Comparison of ENCODE assay signal across 18 cellular contexts in genomic region chr6:36809933-36810844, GRCh38. TPM values are rescaled to one million over a fixed set of nuclear protein-coding genes. Genes with fewer than 3 reads are reported as not detected.
A peak's percentile ranks its signal among the peaks of the same experiment; 100 is the strongest.
DNase-seq lines count a peak whose midpoint lies in the region; ATAC-seq, FAIRE-seq and TF ChIP-seq lines count a peak whose summit lies in the region.
"Had no signal": no experiment of that assay in that cellular context is flagged by ENCODE, and none has a peak within 500 bp of the region (broad histone marks: within the 10 kb centered on the region; RNA-seq: fewer than 3 reads in every experiment).

No MANE protein-coding gene starts in this region.

- no peaks in the 10 kb centered on the region for H3K9me3 Mint-ChIP-seq in neural progenitor cell
- H3K9me3 Mint-ChIP-seq: activated T-cell treated with anti-CD3 and anti-CD28 coated beads, Interleukin-2, amount 50 U/mL, for 24 hours; immature natural killer cell; natural killer cell; stimulated activated memory B cell treated with anti-CD40 and anti-IgM and Interleukin-4, amounts not matched to agents 10 μg/mL and 1 μg/mL and 100 μg/mL, for 72 hours had no signal

- H3K36me3 Mint-ChIP-seq in neural progenitor cell = no peaks in the 10 kb centered on the region
- H3K36me3 Mint-ChIP-seq: immature natural killer cell; natural killer cell; stimulated activated memory B cell treated with anti-CD40 and anti-IgM and Interleukin-4, amounts not matched to agents 10 μg/mL and 1 μg/mL and 100 μg/mL, for 72 hours had no signal

- H3K27ac ChIP-seq in endothelial cell of umbilical vein (ENCODE audit: insufficient read depth, low read depth, low read length) = no peak overlapping the region
- no peak overlapping the region for H3K27ac ChIP-seq in neural progenitor cell
- H3K27ac ChIP-seq in left lung = no peak overlapping the region
- H3K27ac ChIP-seq: 22Rv1, RWPE1 had no signal

- H3K79me2 ChIP-seq in endothelial cell of umbilical vein (ENCODE audit: control insufficient read depth, insufficient read depth, low read length) (no peaks in the 10 kb centered on the region), neural progenitor cell (ENCODE audit: low read depth) (no peaks in the 10 kb centered on the region)

- peaks cover 9% of the 10 kb centered on the region for H3F3A ChIP-seq in neural progenitor cell (ENCODE audit: low read depth)

- no TSS peak for BruUV-seq in endothelial cell of umbilical vein (replicated peaks; lab: Mats Ljungman, UMichigan)

- in situ Hi-C loops in SK-MEL-5 (cut with HindIII; ENCODE audit: low pct_unique_long_range_greater_than_20kb, low sequenced_read_pairs) = no loop called here

- peak; percentile 22 for DNase-seq in DMS 273 (lab: John Stamatoyannopoulos, UW; ENCODE audit: unreplicated experiment)
- no peak for DNase-seq in DMS 273 treated with DMSO at 0.1 percent for 48 hours (lab: John Stamatoyannopoulos, UW)
- DNase-seq in SK-MEL-5 (ENCODE audit: low read depth, low spot score) = peak; percentile 56
- DNase-seq in endothelial cell of umbilical vein (ENCODE audit: low read depth, low spot score) = no peak
- peak; percentile 41 for DNase-seq in neural progenitor cell (ENCODE audit: low spot score)
- no peak for DNase-seq in GM19239 (ENCODE audit: insufficient read length, low spot score)
- DNase-seq in left lung = no peak
- DNase-seq: activated CD4-positive, alpha-beta T cell treated with anti-CD3 and anti-CD28 coated beads, Interleukin-2, amount 50 U/mL, for 4 hours; activated naive CD4-positive, alpha-beta T cell treated with anti-CD3 and anti-CD28 coated beads, Interleukin-2, amount 50 U/mL, for 16 hours; activated T-cell treated with anti-CD3 and anti-CD28 coated beads, Interleukin-2, amount 50 U/mL, for 24 hours; Calu3; immature natural killer cell; natural killer cell had no signal

- peaks cover 11% of the 10 kb centered on the region for H3K27me3 Mint-ChIP-seq in neural progenitor cell (ENCODE audit: insufficient read depth, low read depth)
- H3K27me3 Mint-ChIP-seq: activated T-cell treated with anti-CD3 and anti-CD28 coated beads, Interleukin-2, amount 50 U/mL, for 24 hours had no signal

- POLR2A ChIA-PET in endothelial cell of umbilical vein (lab: Charles Lee) = no interaction called here

- H4K20me1 ChIP-seq in endothelial cell of umbilical vein (replicated peaks; ENCODE audit: control insufficient read depth, extremely low read depth, insufficient read depth, low read length) = no peaks in the 10 kb centered on the region
- H4K20me1 ChIP-seq in neural progenitor cell (ENCODE audit: low read depth) = no peaks in the 10 kb centered on the region

- no peaks in the 10 kb centered on the region for H3K9me1 ChIP-seq in endothelial cell of umbilical vein (replicated peaks; ENCODE audit: control insufficient read depth, extremely low read depth, insufficient read depth, low read length)

- H3K27me3 ChIP-seq in endothelial cell of umbilical vein (ENCODE audit: control insufficient read depth in 2 of 2, insufficient read depth in 2 of 2, low read length in 2 of 2) = no peaks in the 10 kb centered on the region
- H3K27me3 ChIP-seq in neural progenitor cell = peaks cover 20% of the 10 kb centered on the region
- H3K27me3 ChIP-seq in left lung = peaks cover 0 to 5% of the 10 kb centered on the region in 2 donors

- H3K9ac ChIP-seq in endothelial cell of umbilical vein (replicated peaks; ENCODE audit: extremely low read depth, insufficient read depth, low read length) (no peak overlapping the region), neural progenitor cell (no peak overlapping the region)

- peak in 1 of 2 donors; percentile 26 for TF ChIP-seq CTCF in endothelial cell of umbilical vein (IDR thresholded peaks at IDR 0.05; ENCODE audit: extremely low read depth in 1 of 2, insufficient read depth in 1 of 2, low read depth in 1 of 2, low read length in 2 of 2)
- peak; percentile 46 for TF ChIP-seq CTCF in neural progenitor cell (IDR thresholded peaks at IDR 0.05)
- TF ChIP-seq CTCF in left lung (IDR thresholded peaks at IDR 0.05) = no peak

- H3K4me1 ChIP-seq in endothelial cell of umbilical vein (ENCODE audit: control insufficient read depth, extremely low read depth, insufficient read depth, low read length) (peaks cover 4% of the 10 kb centered on the region), neural progenitor cell (peaks cover 24% of the 10 kb centered on the region), left lung (no peaks in the 10 kb centered on the region)

- H2AFZ ChIP-seq in endothelial cell of umbilical vein (ENCODE audit: low read depth, low read length) = no peak overlapping the region
- peak overlapping the region; percentile 24 for H2AFZ ChIP-seq in neural progenitor cell (replicated peaks)

- no peak for TF ChIP-seq POLR2A in endothelial cell of umbilical vein (IDR thresholded peaks at IDR 0.05; ENCODE audit: low read depth, low read length)

- dilution Hi-C loops in endothelial cell of umbilical vein (cut with MboI; ENCODE audit: extremely low pct_ligation_motif_present, low sequenced_read_pairs) = loop anchor here (5.0 kb wide), 1 partner anchor 42 kb away; no protein-coding TSS in a partner anchor

- no peak overlapping the region for H3K4me3 ChIP-seq in endothelial cell of umbilical vein (replicated peaks in 1 of 3; ENCODE audit: insufficient read depth in 1 of 3, low read depth in 1 of 3, low read length in 3 of 3)
- H3K4me3 ChIP-seq in neural progenitor cell = no peak overlapping the region
- no peak overlapping the region for H3K4me3 ChIP-seq in left lung

- H3K27ac Mint-ChIP-seq in neural progenitor cell = no peak overlapping the region
- H3K27ac Mint-ChIP-seq: activated T-cell treated with anti-CD3 and anti-CD28 coated beads, Interleukin-2, amount 50 U/mL, for 24 hours; immature natural killer cell; natural killer cell; stimulated activated memory B cell treated with anti-CD40 and anti-IgM and Interleukin-4, amounts not matched to agents 10 μg/mL and 1 μg/mL and 100 μg/mL, for 72 hours had no signal

- CTCF ChIA-PET in endothelial cell of umbilical vein (lab: Charles Lee) = interaction anchor here (0.7 to 5.7 kb wide), 10 partner anchors 19 to 208 kb away, joined by 3 to 95 read pairs (median 4); no protein-coding TSS in a partner anchor

- FAIRE-seq in endothelial cell of umbilical vein (lab: Jason Lieb, UNC) (peak; percentile 33), GM19239 (lab: Jason Lieb, UNC) (no peak)
- FAIRE-seq: GM12892 had no signal

- H3K36me3 ChIP-seq in endothelial cell of umbilical vein (ENCODE audit: control insufficient read depth in 2 of 2, extremely low read depth in 1 of 2, insufficient read depth in 2 of 2, low read length in 2 of 2) (peaks cover 0 to under 1% of the 10 kb centered on the region in 2 experiments), neural progenitor cell (no peaks in the 10 kb centered on the region), left lung (no peaks in the 10 kb centered on the region)

- H3K4me2 ChIP-seq in endothelial cell of umbilical vein (ENCODE audit: insufficient read depth, low read length) (no peak overlapping the region), neural progenitor cell (no peak overlapping the region)

- intact Hi-C loops in endothelial cell of umbilical vein (cut with micrococcal nuclease) = no loop called here
- intact Hi-C loops in left lung (cut with DNase I) = no loop called here

- ATAC-seq in left lung (no peak), HG02938 (IDR thresholded peaks at IDR 0.05; ENCODE audit: unreplicated experiment) (no peak)
- ATAC-seq: natural killer cell; stimulated activated memory B cell treated with anti-CD40 and anti-IgM and Interleukin-4, amounts not matched to agents 10 μg/mL and 1 μg/mL and 100 μg/mL, for 72 hours had no signal

- peaks cover 50% of the 10 kb centered on the region for H3K4me1 Mint-ChIP-seq in neural progenitor cell
- H3K4me1 Mint-ChIP-seq: immature natural killer cell; natural killer cell; stimulated activated memory B cell treated with anti-CD40 and anti-IgM and Interleukin-4, amounts not matched to agents 10 μg/mL and 1 μg/mL and 100 μg/mL, for 72 hours had no signal

- H3K4me3 Mint-ChIP-seq in neural progenitor cell = no peak overlapping the region
- H3K4me3 Mint-ChIP-seq: activated T-cell treated with anti-CD3 and anti-CD28 coated beads, Interleukin-2, amount 50 U/mL, for 24 hours; immature natural killer cell; natural killer cell; stimulated activated memory B cell treated with anti-CD40 and anti-IgM and Interleukin-4, amounts not matched to agents 10 μg/mL and 1 μg/mL and 100 μg/mL, for 72 hours had no signal

- H3K9me3 ChIP-seq in endothelial cell of umbilical vein (replicated peaks; ENCODE audit: control insufficient read depth, insufficient read depth, low read length) = no peaks in the 10 kb centered on the region
- H3K9me3 ChIP-seq in neural progenitor cell (ENCODE audit: low read depth) = no peaks in the 10 kb centered on the region
- H3K9me3 ChIP-seq in left lung = no peaks in the 10 kb centered on the region

TF ChIP-seq in endothelial cell of umbilical vein, 7 proteins besides CTCF, POLR2A, EP300 and RAD21:
- TF ChIP-seq GATA2 (IDR thresholded peaks at IDR 0.05; ENCODE audit: insufficient read depth, insufficient read length, low read depth, low read length) (no peak), MYC (IDR thresholded peaks at IDR 0.05; ENCODE audit: low read depth, low read length) (no peak), FOS (IDR thresholded peaks at IDR 0.05; ENCODE audit: borderline replicate concordance, insufficient read depth, low read length) (no peak)

RNA-seq across cellular contexts. Expression of gene CPNE5, which starts 29.1 kb away (rescaled TPM):
- 0.63 TPM in 1 of 2 replicates, not detected in the other for total RNA-seq in SK-MEL-5 (2014; rRNA removed; shearing (Covaris generic))
- 0.54 and 2.0 TPM in 2 replicates for polyA plus RNA-seq in SK-MEL-5 (2015; cell fraction: cytosol; rRNA removed)
- 2.3 TPM in 1 of 2 replicates, not detected in the other for polyA plus RNA-seq in SK-MEL-5 (2015; cell fraction: nucleus; rRNA removed)
- total RNA-seq in endothelial cell of umbilical vein (18.8 and 32.1 TPM in 2 replicates), neural progenitor cell (ENCODE audit: low replicate concordance) (0.56 TPM in 1 of 2 replicates, not detected in the other), left lung (1 to 10 TPM; 1.2 to 1.9 TPM)
- polyA plus RNA-seq in endothelial cell of umbilical vein = 49.4 and 55.8 TPM in 2 replicates
- 20.9 and 29.8 TPM in 2 replicates for polyA plus RNA-seq in endothelial cell of umbilical vein (2011; cell fraction: cytosol; rRNA removed)
- 81.7 and 123 TPM in 2 replicates for polyA plus RNA-seq in endothelial cell of umbilical vein (2011; cell fraction: nucleus; rRNA removed)
- polyA plus RNA-seq in endothelial cell of umbilical vein (2012) = 20.1 and 32.6 TPM in 2 replicates
- polyA minus RNA-seq in endothelial cell of umbilical vein = 54.3 and 55.2 TPM in 2 replicates
- not detected for polyA minus RNA-seq in endothelial cell of umbilical vein (2011; cell fraction: cytosol; rRNA and poly(A)+ RNA removed)
- 41.6 and 53.7 TPM in 2 replicates for polyA minus RNA-seq in endothelial cell of umbilical vein (2011; cell fraction: nucleus; rRNA and poly(A)+ RNA removed)
- total RNA-seq: Calu3 had no signal

Comparison
In these comparisons a context has a peak if more than half of its experiments do, and no peak if none do; other contexts are left out.
1. DNase-seq: peak in DMS 273 (single experiment), SK-MEL-5 (single experiment) and neural progenitor cell (single experiment); none in DMS 273 treated with DMSO at 0.1 percent for 48 hours (single experiment), endothelial cell of umbilical vein (single experiment), GM19239 (single experiment) and left lung (0 of 2).